ENCODE assay signal across 8 cellular contexts in the genomic region with DNA sequence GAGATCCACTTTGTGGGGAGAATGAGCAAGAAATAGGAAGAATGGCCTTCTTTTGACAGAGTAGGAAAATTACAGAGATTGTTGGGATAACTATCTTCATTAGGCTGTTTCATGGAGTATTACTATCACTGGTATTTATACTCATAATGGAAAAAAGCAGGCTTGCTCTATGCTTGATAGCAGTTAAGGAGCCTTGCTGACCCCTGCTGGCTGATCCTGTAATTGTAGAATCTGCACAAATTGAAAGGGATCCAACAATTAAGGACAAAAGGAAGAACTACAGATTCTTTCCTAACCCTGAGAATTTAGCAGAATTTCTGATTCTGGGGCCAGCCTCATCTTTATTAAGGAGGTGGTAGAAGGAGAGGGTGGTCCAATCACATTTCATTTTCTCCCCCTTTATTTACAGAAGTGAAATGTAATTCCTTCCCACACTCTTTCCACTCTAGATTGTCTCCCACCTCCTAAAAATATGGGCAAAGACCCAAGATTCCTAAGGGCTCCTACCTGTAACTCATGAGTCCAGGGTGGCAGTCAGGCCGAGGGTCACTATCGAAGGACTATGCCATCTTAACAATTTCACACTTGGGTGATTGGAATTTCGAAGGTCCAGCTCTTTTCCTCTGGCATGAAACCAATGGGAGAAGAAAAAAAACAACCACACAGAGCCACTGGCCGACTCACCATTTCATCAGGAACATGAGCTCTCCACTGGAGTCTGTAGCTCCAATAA. TPM values are rescaled to one million over a fixed set of nuclear protein-coding genes. Genes with fewer than 3 reads are reported as not detected.
DNase-seq lines count a peak whose midpoint lies in the region; ATAC-seq and TF ChIP-seq lines count a peak whose summit lies in the region.

No MANE protein-coding gene starts in this region.

- H3K27me3 ChIP-seq in HUES48 (ENCODE audit: control insufficient read depth, insufficient read depth, low read length) = no peaks in the 10 kb centered on the region
- no peaks in the 10 kb centered on the region for H3K27me3 ChIP-seq in osteoblast (ENCODE audit: insufficient read depth, low read length)
- H3K27me3 ChIP-seq in thyroid gland = no peaks in the 10 kb centered on the region

- CTCF ChIA-PET in RWPE1 (lab: Yijun Ruan, JAX) = interaction anchor here (0.6 to 3.2 kb wide), 8 partner anchors 23 to 443 kb away, joined by 3 to 16 read pairs (median 3); no protein-coding TSS in a partner anchor

- H3K9me3 ChIP-seq in HUES48 (ENCODE audit: control insufficient read depth, insufficient read depth, low read length) (no peaks in the 10 kb centered on the region), osteoblast (ENCODE audit: low read depth, low read length) (no peaks in the 10 kb centered on the region), thyroid gland (no peaks in the 10 kb centered on the region)

- H3K36me3 ChIP-seq in HUES48 (ENCODE audit: control insufficient read depth, insufficient read depth, low read length) (peaks cover 72% of the 10 kb centered on the region), osteoblast (ENCODE audit: insufficient read depth, low read length) (peaks cover 46% of the 10 kb centered on the region), thyroid gland (peaks cover 0 to 4% of the 10 kb centered on the region in 2 donors)

- in situ Hi-C loops in Caki2 (cut with HindIII; ENCODE audit: low pct_unique_long_range_greater_than_20kb, low sequenced_read_pairs) = no loop called here

- ATAC-seq in GM21515 (IDR thresholded peaks at IDR 0.05; ENCODE audit: unreplicated experiment) = no peak

- intact Hi-C loops in thyroid gland (cut with DNase I) = loop anchor here (5.0 kb wide), 1 partner anchor 47 kb away; no protein-coding TSS in a partner anchor

- WGBS in thyroid gland, 2 donors = 22 to 28% methylated on average over 4 of the region's 4 CpGs

- peaks cover 32% of the 10 kb centered on the region for H3K79me2 ChIP-seq in osteoblast (ENCODE audit: insufficient read depth, low read length)

- TF ChIP-seq CTCF in RWPE1 (conservative IDR thresholded peaks at IDR 0.05; ENCODE audit: low read depth) (peak; percentile 86), osteoblast (IDR thresholded peaks at IDR 0.05; ENCODE audit: extremely low read depth, low read depth, low read length) (peak; percentile 82), thyroid gland (IDR thresholded peaks at IDR 0.05) (peak; percentile 61 to 97 (median 84))

- peak in 1 of 2 donors; percentile 39 for TF ChIP-seq POLR2A in thyroid gland (IDR thresholded peaks at IDR 0.05)

- H3K27ac ChIP-seq in HUES48 (ENCODE audit: low read depth, low read length) = peak overlapping the region; percentile 8
- H3K27ac ChIP-seq in RWPE1 = peak overlapping the region; percentile 61
- peak overlapping the region; percentile 57 for H3K27ac ChIP-seq in osteoblast (ENCODE audit: low read depth, low read length)
- peak overlapping the region; percentile 79 to 93 (median 91) for H3K27ac ChIP-seq in thyroid gland

- no peak overlapping the region for H2AFZ ChIP-seq in osteoblast (ENCODE audit: low read length)

- H3K4me3 ChIP-seq in HUES48 (ENCODE audit: low read depth, low read length) = no peak overlapping the region
- H3K4me3 ChIP-seq in osteoblast (ENCODE audit: insufficient read depth, low read length) = no peak overlapping the region
- H3K4me3 ChIP-seq in thyroid gland (replicated peaks in 1 of 3) = no peak overlapping the region

- POLR2A ChIA-PET in RWPE1 (lab: Yijun Ruan, JAX; ENCODE audit: low non-redundant PET) = interaction anchor here (1.0 kb wide), 1 partner anchor 30 kb away, joined by 16 read pairs; no protein-coding TSS in a partner anchor

- H3K4me1 ChIP-seq in HUES48 (ENCODE audit: control insufficient read depth, insufficient read depth, low read length) (no peaks in the 10 kb centered on the region), osteoblast (ENCODE audit: insufficient read depth, low read length) (peaks cover 20% of the 10 kb centered on the region), thyroid gland (peaks cover 43 to 51% of the 10 kb centered on the region in 2 donors)

- peak; percentile 88 for DNase-seq in Caki2 (ENCODE audit: low read depth)
- DNase-seq in RWPE1 (ENCODE audit: low spot score) = peak; percentile 53
- DNase-seq in activated T-helper 1 cell treated with anti-CD3 and anti-CD28 coated beads, Interleukin-2, amount 50 U/mL, for 16 hours (ENCODE audit: low read depth in 1 of 2, low spot score in 1 of 2) = peak; percentile 47 to 51
- peak; percentile 75 for DNase-seq in fibroblast of the conjunctiva (ENCODE audit: low read depth)
- DNase-seq in osteoblast (ENCODE audit: insufficient read length, low spot score, missing footprints) = peak; percentile 77
- peak; percentile 86 for DNase-seq in thyroid gland

- no peak overlapping the region for H3K9ac ChIP-seq in HUES48 (ENCODE audit: low read depth, low read length)

- H4K20me1 ChIP-seq in osteoblast (ENCODE audit: insufficient read depth, low read length) = no peaks in the 10 kb centered on the region

- no peak overlapping the region for H3K4me2 ChIP-seq in osteoblast (ENCODE audit: insufficient read depth, low read length)

RNA-seq across cellular contexts. Expression of a gene that starts 26.3 kb away (rescaled TPM):
- total RNA-seq in Caki2 (2014; rRNA removed; shearing (Covaris generic); ENCODE audit: low replicate concordance) = 31.9 and 36.2 TPM in 2 replicates
- total RNA-seq in osteoblast = 144 and 165 TPM in 2 replicates
- 100 to 1,000 TPM; 123 to 168 (median 131) TPM for total RNA-seq in thyroid gland

RNA-seq across cellular contexts. Expression of a gene that starts 26.8 kb away (rescaled TPM):
- 14.4 and 26.1 TPM in 2 replicates for total RNA-seq in Caki2 (2014; rRNA removed; shearing (Covaris generic); ENCODE audit: low replicate concordance)
- 29.5 and 30.0 TPM in 2 replicates for total RNA-seq in osteoblast
- total RNA-seq in thyroid gland = 10 to 100 TPM; 33.0 to 49.1 (median 38.2) TPM

RNA-seq across cellular contexts. Expression of a gene that starts 33.1 kb away (rescaled TPM):
- 24.8 and 26.0 TPM in 2 replicates for total RNA-seq in Caki2 (2014; rRNA removed; shearing (Covaris generic); ENCODE audit: low replicate concordance)
- total RNA-seq in osteoblast = 13.6 and 20.6 TPM in 2 replicates
- 10 to 100 TPM; 20.3 to 23.4 (median 22.0) TPM for total RNA-seq in thyroid gland

RNA-seq across cellular contexts. Expression of a gene that starts 36.9 kb away (rescaled TPM):
- not detected in 2 replicates for total RNA-seq in Caki2 (2014; rRNA removed; shearing (Covaris generic); ENCODE audit: low replicate concordance)
- 117 and 121 TPM in 2 replicates for total RNA-seq in osteoblast
- total RNA-seq in thyroid gland = 10 to 100 TPM; 19.3 to 55.8 (median 45.2) TPM

Comparison
In these comparisons a context has a peak if more than half of its experiments do, and no peak if none do; other contexts are left out.
1. H3K27ac ChIP-seq: peak in every context shown above with its lines; median percentile 91 in thyroid gland; 61 in RWPE1; 57 in osteoblast; 8 in HUES48.